Comparison of ENCODE assay signal across 8 cellular contexts in the genomic region with DNA sequence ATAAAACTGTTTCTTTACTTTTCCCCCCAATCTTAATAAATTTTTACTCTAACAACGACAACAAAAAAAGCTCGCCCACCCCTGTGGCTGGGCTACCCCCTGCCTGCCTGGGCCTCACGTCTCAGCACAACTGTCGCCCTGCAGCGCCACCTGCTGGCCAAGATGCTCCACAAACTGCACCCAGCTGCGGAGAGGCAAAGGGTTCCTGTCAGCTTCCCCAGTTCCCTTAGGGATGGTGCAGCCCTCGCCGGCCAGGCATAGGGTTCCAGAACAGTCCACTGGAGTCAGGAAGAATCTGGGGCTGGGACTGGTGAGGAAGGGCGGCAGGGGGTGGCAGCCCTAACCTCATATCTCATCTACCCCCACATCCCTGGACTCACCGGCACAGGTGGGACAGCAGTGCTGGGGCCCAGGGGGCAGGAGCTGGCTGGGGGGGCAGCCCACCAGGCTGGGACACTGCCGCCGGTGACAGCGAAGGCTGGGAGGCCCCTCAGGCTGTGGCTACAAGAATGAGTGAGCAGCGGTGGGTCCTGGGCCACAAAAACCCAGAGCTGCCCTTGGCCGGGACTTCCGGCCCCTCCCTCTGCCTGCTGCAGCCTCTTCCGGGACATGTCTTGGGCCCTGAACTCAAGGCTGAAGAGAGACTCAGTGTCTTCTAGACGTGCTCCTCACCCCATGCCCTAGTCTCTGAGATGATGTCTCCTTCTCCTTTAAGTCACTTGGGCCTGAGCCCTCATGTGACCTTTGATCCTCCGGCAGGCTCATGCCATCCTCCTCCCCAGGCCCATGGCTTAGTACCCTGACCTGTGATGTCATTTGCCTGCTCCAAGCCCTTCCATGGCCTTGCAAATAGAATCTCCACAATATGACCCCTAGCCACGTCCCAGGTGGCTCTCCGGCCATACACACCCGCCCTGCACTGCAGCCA. TPM values are rescaled to one million over a fixed set of nuclear protein-coding genes. Genes with fewer than 3 reads are reported as not detected.
DNase-seq lines count a peak whose midpoint lies in the region; ATAC-seq and TF ChIP-seq lines count a peak whose summit lies in the region.

No MANE protein-coding gene starts in this region.

- H3K14ac ChIP-seq in trophoblast cell (ENCODE audit: low read length): no peak overlapping the region

- H2AK5ac ChIP-seq in trophoblast cell (ENCODE audit: low read length): no peak overlapping the region

- no peak overlapping the region for H2BK12ac ChIP-seq in trophoblast cell (ENCODE audit: low read length)

- H2AFZ ChIP-seq in trophoblast cell (ENCODE audit: insufficient read depth, low read length, poor library complexity): no peak overlapping the region

- no peak overlapping the region for H2BK120ac ChIP-seq in trophoblast cell (ENCODE audit: insufficient read depth, low read length, poor library complexity)

- no peak overlapping the region for H4K12ac ChIP-seq in trophoblast cell (ENCODE audit: low read depth, low read length)

- H3K23ac ChIP-seq in trophoblast cell (ENCODE audit: low read length): no peak overlapping the region

- no peak overlapping the region for H3K4me2 ChIP-seq in trophoblast cell (ENCODE audit: low read length)

- no peaks in the 10 kb centered on the region for H3K79me1 ChIP-seq in trophoblast cell (ENCODE audit: low read length)

- in situ Hi-C loops in Caki2 (cut with HindIII; ENCODE audit: low pct_unique_long_range_greater_than_20kb, low sequenced_read_pairs): no loop called here

- H3K4me3 ChIP-seq in LNCaP clone FGC (ENCODE audit: low read depth, low read length) (no peak overlapping the region), gastroesophageal sphincter (peak overlapping the region in 1 of 2 donors; percentile 4), trophoblast cell (ENCODE audit: low read depth, low read length) (no peak overlapping the region), upper lobe of right lung (peak overlapping the region; percentile 14)

- no peak overlapping the region for H4K8ac ChIP-seq in trophoblast cell (ENCODE audit: low read depth, low read length)

- no peaks in the 10 kb centered on the region for H3K9me3 ChIP-seq in gastroesophageal sphincter
- peaks cover 12% of the 10 kb centered on the region for H3K9me3 ChIP-seq in trophoblast cell (ENCODE audit: insufficient read depth, low read depth, low read length)
- H3K9me3 ChIP-seq in upper lobe of right lung: no peaks in the 10 kb centered on the region

- TF ChIP-seq CTCF in LNCaP clone FGC (IDR thresholded peaks at IDR 0.05; ENCODE audit: control insufficient read depth, extremely low read depth, insufficient read depth) (peak; percentile 98), gastroesophageal sphincter (IDR thresholded peaks at IDR 0.05) (peak in 3 of 4 experiments; percentile 90 to 94 (median 92)), upper lobe of right lung (IDR thresholded peaks at IDR 0.05) (peak; percentile 96)

- 0 to 32% methylated on average over 6 of the region's 22 CpGs for WGBS in gastroesophageal sphincter (ENCODE audit: low coverage in 1 of 2), 2 donors
- WGBS in trophoblast cell (ENCODE audit: extremely low coverage, insufficient coverage, insufficient read length): 100% methylated on average over 1 of the region's 22 CpGs

- ATAC-seq in GM21447 (IDR thresholded peaks at IDR 0.05; ENCODE audit: unreplicated experiment) (peak; percentile 81), gastroesophageal sphincter (peak; percentile 68), upper lobe of right lung (peak; percentile 77)

- no peak overlapping the region for H3K4ac ChIP-seq in trophoblast cell (ENCODE audit: low read depth, low read length)

- no peak overlapping the region for H3K9ac ChIP-seq in trophoblast cell (ENCODE audit: low read length)

- peak; percentile 62 for DNase-seq in Caki2 (ENCODE audit: low read depth)
- no peak for DNase-seq in LNCaP clone FGC (ENCODE audit: low read depth)
- DNase-seq in SHP77 treated with DMSO at 0.1 percent for 48 hours (lab: John Stamatoyannopoulos, UW): peak; percentile 5
- peak; percentile 72 for DNase-seq in activated effector memory CD4-positive, alpha-beta T cell treated with Interleukin-2 at 50 U/mL for 16 hours
- peak; percentile 81 to 91 for DNase-seq in trophoblast cell
- DNase-seq in upper lobe of right lung: peak; percentile 92

- H3K27ac ChIP-seq in gastroesophageal sphincter (no peak overlapping the region), trophoblast cell (ENCODE audit: low read depth, low read length) (no peak overlapping the region), upper lobe of right lung (no peak overlapping the region)

- H3K79me2 ChIP-seq in trophoblast cell (ENCODE audit: control insufficient read depth, insufficient read depth, low read length, poor library complexity): no peaks in the 10 kb centered on the region

- no peak overlapping the region for H3K18ac ChIP-seq in trophoblast cell (ENCODE audit: low read length)

- intact Hi-C loops in upper lobe of right lung (cut with DNase I): no loop called here

- H2BK5ac ChIP-seq in trophoblast cell (ENCODE audit: low read depth, low read length, poor library complexity): no peak overlapping the region

- peaks cover 0 to 13% (median 0%) of the 10 kb centered on the region in 3 donors for H3K4me1 ChIP-seq in gastroesophageal sphincter
- peaks cover 5 to 6% of the 10 kb centered on the region in 2 experiments for H3K4me1 ChIP-seq in trophoblast cell (ENCODE audit: control insufficient read depth in 1 of 2, insufficient read depth in 2 of 2, low read length in 2 of 2)
- no peaks in the 10 kb centered on the region for H3K4me1 ChIP-seq in upper lobe of right lung

- no peak for TF ChIP-seq POLR2A in gastroesophageal sphincter (IDR thresholded peaks at IDR 0.05)

- H3K36me3 ChIP-seq in gastroesophageal sphincter (no peaks in the 10 kb centered on the region), trophoblast cell (ENCODE audit: control insufficient read depth in 1 of 2, insufficient read depth in 2 of 2, low read length in 2 of 2) (no peaks in the 10 kb centered on the region), upper lobe of right lung (no peaks in the 10 kb centered on the region)

- no peak overlapping the region for H4K91ac ChIP-seq in trophoblast cell (ENCODE audit: low read depth, low read length)

- no peak for TF ChIP-seq EP300 in gastroesophageal sphincter (IDR thresholded peaks at IDR 0.05)

- peaks cover 15% of the 10 kb centered on the region for H3K27me3 ChIP-seq in gastroesophageal sphincter
- H3K27me3 ChIP-seq in trophoblast cell (ENCODE audit: insufficient read depth, low read length): no peaks in the 10 kb centered on the region
- H3K27me3 ChIP-seq in upper lobe of right lung: no peaks in the 10 kb centered on the region

RNA-seq across cellular contexts. Expression of a gene that starts 21.2 kb away (rescaled TPM):
- 168 and 191 TPM in 2 replicates for total RNA-seq in Caki2 (2014; rRNA removed; shearing (Covaris generic); ENCODE audit: low replicate concordance)
- total RNA-seq in gastroesophageal sphincter (100 to 1,000 TPM in 1 of 4 donors, 10 to 100 TPM in 3; 67.7 to 101 (median 84.5) TPM), upper lobe of right lung (180 TPM)
- 282 and 295 TPM in 2 replicates for polyA plus RNA-seq in trophoblast cell (2013)

RNA-seq across cellular contexts. Expression of a gene that starts 26.6 kb away (rescaled TPM):
- 2.1 and 5.1 TPM in 2 replicates for total RNA-seq in Caki2 (2014; rRNA removed; shearing (Covaris generic); ENCODE audit: low replicate concordance)
- total RNA-seq in gastroesophageal sphincter (under 1 TPM in 2 of 4 donors, not detected in 2; 0.31 to 0.67 TPM), upper lobe of right lung (1.3 TPM)
- polyA plus RNA-seq in trophoblast cell (2013): 0.41 and 0.42 TPM in 2 replicates

RNA-seq across cellular contexts. Expression of a gene that starts 53.7 kb away (rescaled TPM):
- total RNA-seq in Caki2 (2014; rRNA removed; shearing (Covaris generic); ENCODE audit: low replicate concordance): 0.12 TPM in 1 of 2 replicates, not detected in the other
- total RNA-seq in gastroesophageal sphincter (1,000 to 10,000 TPM in 1 of 4 donors, 100 to 1,000 TPM in 3; 308 to 1,162 (median 401) TPM), upper lobe of right lung (7.7 TPM)
- polyA plus RNA-seq in trophoblast cell (2013): 81.4 and 85.6 TPM in 2 replicates

RNA-seq across cellular contexts. Expression of a gene that starts 53.8 kb away (rescaled TPM):
- 73.4 and 92.1 TPM in 2 replicates for total RNA-seq in Caki2 (2014; rRNA removed; shearing (Covaris generic); ENCODE audit: low replicate concordance)
- total RNA-seq in gastroesophageal sphincter (10 to 100 TPM in 1 of 4 donors, 1 to 10 TPM in 3; 6.6 to 10.1 (median 8.2) TPM), upper lobe of right lung (29.4 TPM)
- polyA plus RNA-seq in trophoblast cell (2013): 0.56 and 0.66 TPM in 2 replicates

Comparison
In these comparisons a context has a peak if more than half of its experiments do, and no peak if none do; other contexts are left out.
1. RNA of a gene that starts 53.7 kb away (total RNA-seq): 308 to 1,162 TPM in gastroesophageal sphincter; 7.7 TPM in upper lobe of right lung (single experiment) and 0.12 TPM in Caki2; every median in the first group is over 10 times any median in the second.
2. Peak in every context shown above with its lines, with median percentiles within 50 percentile points of each other: ATAC-seq and CTCF ChIP-seq.